ENCODE assay signal across 17 cellular contexts in the genomic region with DNA sequence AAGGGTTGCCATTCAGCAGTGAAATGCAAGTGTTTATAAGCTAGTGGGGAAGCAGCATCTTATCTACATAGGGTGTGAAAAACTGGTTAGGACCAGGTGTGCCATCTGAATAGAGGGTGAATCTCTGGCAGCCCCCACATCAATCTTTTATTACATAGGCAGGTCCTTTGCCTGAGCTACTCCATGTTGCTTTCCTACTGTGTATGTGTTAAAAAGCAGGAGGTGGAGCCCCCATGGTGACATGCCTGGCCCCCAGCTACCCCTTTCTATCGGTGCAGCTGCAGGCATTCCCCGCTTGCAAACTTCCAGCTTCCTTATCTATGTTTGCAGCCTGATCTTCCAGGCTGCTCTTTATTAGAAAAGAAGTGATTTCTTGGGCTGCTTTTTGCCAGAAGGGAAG.
"Had no signal": no experiment of that assay in that cellular context is flagged by ENCODE, and none has a peak within 500 bp of the region (broad histone marks: within the 10 kb centered on the region; RNA-seq: fewer than 3 reads in every experiment).

No MANE protein-coding gene starts in this region.

- H3K36me3 ChIP-seq: colonic mucosa, esophagus muscularis mucosa, gastroesophageal sphincter, heart left ventricle, left lung, lower lobe of right lung had no signal

- H3K27me3 Mint-ChIP-seq: dendritic cell treated with granulocyte-macrophage colony-stimulating factor and Interleukin-4, amounts not matched to agents 40 ng/mL and 50 ng/mL, for 4 days; effector memory CD8-positive, alpha-beta T cell; naive thymus-derived CD4-positive, alpha-beta T cell had no signal

- DNase-seq: colonic mucosa; cortex of kidney; effector CD8-positive, alpha-beta T cell; effector memory CD8-positive, alpha-beta T cell; foreskin keratinocyte; heart left ventricle; hippocampal formation; left cardiac atrium; left lung; left ventricle myocardium superior; lower lobe of right lung; mesenchymal stem cell; midbrain; naive thymus-derived CD4-positive, alpha-beta T cell had no signal

- H3K4me3 Mint-ChIP-seq: dendritic cell treated with granulocyte-macrophage colony-stimulating factor and Interleukin-4, amounts not matched to agents 40 ng/mL and 50 ng/mL, for 4 days; effector memory CD8-positive, alpha-beta T cell; naive thymus-derived CD4-positive, alpha-beta T cell had no signal

- H3K4me3 ChIP-seq: colonic mucosa, esophagus muscularis mucosa, gastroesophageal sphincter, heart left ventricle, left lung, lower lobe of right lung had no signal

- H3K4me1 Mint-ChIP-seq: naive thymus-derived CD4-positive, alpha-beta T cell had no signal

- H3K4me1 ChIP-seq: colonic mucosa, esophagus muscularis mucosa, foreskin keratinocyte, gastroesophageal sphincter, left lung, lower lobe of right lung had no signal

- H3K27me3 ChIP-seq: colonic mucosa, esophagus muscularis mucosa, foreskin keratinocyte, gastroesophageal sphincter, heart left ventricle, left lung had no signal

- H3K27ac ChIP-seq: colonic mucosa, esophagus muscularis mucosa, foreskin keratinocyte, gastroesophageal sphincter, heart left ventricle, left lung, lower lobe of right lung had no signal

- H3K9me3 ChIP-seq: colonic mucosa had no signal

- H3K27ac Mint-ChIP-seq: dendritic cell treated with granulocyte-macrophage colony-stimulating factor and Interleukin-4, amounts not matched to agents 40 ng/mL and 50 ng/mL, for 4 days; effector memory CD8-positive, alpha-beta T cell; naive thymus-derived CD4-positive, alpha-beta T cell had no signal
